ENCODE assay signal across 13 cellular contexts in genomic region chr15:66714543-66714981, GRCh38. TPM values are rescaled to one million over a fixed set of nuclear protein-coding genes. Genes with fewer than 3 reads are reported as not detected.
DNase-seq lines count a peak whose midpoint lies in the region; ATAC-seq and TF ChIP-seq lines count a peak whose summit lies in the region.
"Had no signal": no experiment of that assay in that cellular context is flagged by ENCODE, and none has a peak within 500 bp of the region (broad histone marks: within the 10 kb centered on the region; RNA-seq: fewer than 3 reads in every experiment).

No MANE protein-coding gene starts in this region.

- peaks cover 41% of the 10 kb centered on the region for H3K36me3 Mint-ChIP-seq in mesothelial cell of epicardium

- H3K9me3 ChIP-seq in cardiac muscle cell (ENCODE audit: low read depth): no peaks in the 10 kb centered on the region
- H3K9me3 ChIP-seq in heart right ventricle: no peaks in the 10 kb centered on the region
- H3K9me3 ChIP-seq in WERI-Rb-1 (ENCODE audit: severe bottlenecking): no peaks in the 10 kb centered on the region
- no peaks in the 10 kb centered on the region for H3K9me3 ChIP-seq in vagina
- H3K9me3 ChIP-seq: esophagus muscularis mucosa had no signal

- no peak overlapping the region for H3K4me3 Mint-ChIP-seq in mesothelial cell of epicardium
- H3K4me3 Mint-ChIP-seq: activated CD4-positive, alpha-beta T cell treated with anti-CD3 and anti-CD28 coated beads, Interleukin-2, amount 10 ng/mL, durations not matched to agents 7 days and 5 days had no signal

- peaks cover 60% of the 10 kb centered on the region for H3K36me3 ChIP-seq in cardiac muscle cell
- peaks cover 0 to 72% (median 3%) of the 10 kb centered on the region in 9 donors for H3K36me3 ChIP-seq in heart right ventricle
- H3K36me3 ChIP-seq in WERI-Rb-1: peaks cover 36% of the 10 kb centered on the region
- H3K36me3 ChIP-seq in vagina: no peaks in the 10 kb centered on the region

- no peaks in the 10 kb centered on the region for H3K9me3 Mint-ChIP-seq in mesothelial cell of epicardium
- H3K9me3 Mint-ChIP-seq: activated CD4-positive, alpha-beta T cell treated with anti-CD3 and anti-CD28 coated beads, Interleukin-2, amount 10 ng/mL, durations not matched to agents 7 days and 5 days had no signal

- H3K27me3 Mint-ChIP-seq in mesothelial cell of epicardium (ENCODE audit: low read depth): no peaks in the 10 kb centered on the region

- DNase-seq in cardiac muscle cell (ENCODE audit: low read depth in 1 of 2, low spot score in 1 of 2) (peak; percentile 63 to 65), heart right ventricle (no peak), WERI-Rb-1 (no peak), mesothelial cell of epicardium (ENCODE audit: low spot score in 2 of 2, unreplicated experiment in 2 of 2) (no peak), vagina (ENCODE audit: extremely low spot score in 2 of 2) (no peak), retina (no peak), NCI-H748 treated with DMSO at 0.1 percent for 48 hours (lab: John Stamatoyannopoulos, UW) (no peak)
- DNase-seq: activated CD4-positive, alpha-beta T cell treated with anti-CD3 and anti-CD28 coated beads, Interleukin-2, amount 10 ng/mL, durations not matched to agents 7 days and 5 days; amniotic stem cell; NCI-H1436; SIG-M5 had no signal

- TF ChIP-seq POLR2A in vagina (IDR thresholded peaks at IDR 0.05): no peak

- peak overlapping the region; percentile 94 for H3K27ac Mint-ChIP-seq in mesothelial cell of epicardium
- H3K27ac Mint-ChIP-seq: activated CD4-positive, alpha-beta T cell treated with anti-CD3 and anti-CD28 coated beads, Interleukin-2, amount 10 ng/mL, durations not matched to agents 7 days and 5 days had no signal

- H3K4me1 Mint-ChIP-seq in mesothelial cell of epicardium: peaks cover 87% of the 10 kb centered on the region

- ATAC-seq in heart right ventricle (no peak), GM21529 (IDR thresholded peaks at IDR 0.05; ENCODE audit: unreplicated experiment) (no peak)

- no peak for TF ChIP-seq CTCF in cardiac muscle cell (IDR thresholded peaks at IDR 0.05; ENCODE audit: low read depth, low read length)
- no peak for TF ChIP-seq CTCF in heart right ventricle (IDR thresholded peaks at IDR 0.05)
- no peak for TF ChIP-seq CTCF in WERI-Rb-1 (IDR thresholded peaks at IDR 0.05; ENCODE audit: low read depth, low read length)
- no peak for TF ChIP-seq CTCF in mesothelial cell of epicardium (IDR thresholded peaks at IDR 0.05; ENCODE audit: unreplicated experiment)
- no peak for TF ChIP-seq CTCF in vagina (IDR thresholded peaks at IDR 0.05)

- H3K4me1 ChIP-seq in cardiac muscle cell (ENCODE audit: low read depth): peaks cover 75% of the 10 kb centered on the region
- H3K4me1 ChIP-seq in heart right ventricle: peaks cover 2 to 77% (median 31%) of the 10 kb centered on the region in 9 donors
- H3K4me1 ChIP-seq in vagina: peaks cover 56% of the 10 kb centered on the region

- H3K27ac ChIP-seq in cardiac muscle cell (peak overlapping the region; percentile 80), heart right ventricle (no peak overlapping the region), WERI-Rb-1 (peak overlapping the region; percentile 55), vagina (peak overlapping the region; percentile 2)

- 66 to 69% methylated on average over 6 of the region's 6 CpGs for WGBS in heart right ventricle, 2 donors

- H3K27me3 ChIP-seq in cardiac muscle cell (no peaks in the 10 kb centered on the region), heart right ventricle (no peaks in the 10 kb centered on the region), WERI-Rb-1 (ENCODE audit: insufficient read depth, low read depth, severe bottlenecking) (no peaks in the 10 kb centered on the region), vagina (no peaks in the 10 kb centered on the region)
- H3K27me3 ChIP-seq: esophagus muscularis mucosa had no signal

- intact Hi-C loops in heart right ventricle (cut with DNase I) (loop anchor here in 1 of 10 donors (5.0 kb wide), 1 partner anchor 43 kb away; no protein-coding TSS in a partner anchor), vagina (cut with DNase I) (no loop called here)

- H3K4me3 ChIP-seq in cardiac muscle cell (no peak overlapping the region), heart right ventricle (no peak overlapping the region), WERI-Rb-1 (ENCODE audit: low read depth, low read length) (no peak overlapping the region), vagina (no peak overlapping the region)
- H3K4me3 ChIP-seq: esophagus muscularis mucosa had no signal

RNA-seq across cellular contexts. Expression of gene SMAD6, which starts 12.5 kb away (rescaled TPM):
- 232 and 274 TPM in 2 replicates for total RNA-seq in cardiac muscle cell
- 106 and 155 TPM in 2 replicates for polyA plus RNA-seq in cardiac muscle cell
- total RNA-seq in heart right ventricle: 10 to 100 TPM; 12.2 to 43.4 (median 20.6) TPM
- 10 to 100 TPM in 1 of 2 donors, 1 to 10 TPM in 1; 6.6 to 19.5 TPM for polyA plus RNA-seq in heart right ventricle
- 164 to 176 TPM (median 176 TPM) in 3 replicates for total RNA-seq in mesothelial cell of epicardium
- total RNA-seq in vagina: 28.5 TPM

Comparison
In these comparisons a context has a peak if more than half of its experiments do, and no peak if none do; other contexts are left out.
1. DNase-seq: peak in cardiac muscle cell (2 of 2); none in heart right ventricle (0 of 2), WERI-Rb-1 (single experiment), mesothelial cell of epicardium (0 of 2), vagina (0 of 2), retina (single experiment) and NCI-H748 treated with DMSO at 0.1 percent for 48 hours (single experiment).
2. H3K27ac ChIP-seq: peak in cardiac muscle cell (single experiment), WERI-Rb-1 (single experiment) and vagina (single experiment); none in heart right ventricle (0 of 10).